In genomic region chr4:55345980-55346850, GRCh38 we compare ENCODE assay signal across 8 cellular contexts. TPM values are rescaled to one million over a fixed set of nuclear protein-coding genes. Genes with fewer than 3 reads are reported as not detected.
DNase-seq lines count a peak whose midpoint lies in the region; ATAC-seq and TF ChIP-seq lines count a peak whose summit lies in the region.

Gene SRD5A3, plus strand, starts transcription at chr4:55346242. Its CDS starts 95 bp downstream, at chr4:55346337.

- H3K27ac ChIP-seq in BLaER1 (peak within 1 kb of the TSS; percentile 90), coronary artery (peak within 1 kb of the TSS; percentile 92 to 98)

- TF ChIP-seq CTCF in coronary artery (IDR thresholded peaks at IDR 0.05): peak; percentile 97

- H3K27me3 ChIP-seq in BLaER1: no peaks in the 10 kb centered on the region

- no peaks in the 10 kb centered on the region for H4K20me1 ChIP-seq in BLaER1

- peak within 1 kb of the TSS; percentile 96 for H3K4me2 ChIP-seq in BLaER1

- 0 out of 2 replicates have a peak, but pooled peaks cover 6% of the 10 kb centered on the region for H3K36me3 ChIP-seq in BLaER1

- DNase-seq in NCI-H510A (lab: John Stamatoyannopoulos, UW) (peak; percentile 84), coronary artery (ENCODE audit: low spot score) (peak; percentile 88), left lobe of liver (ENCODE audit: low spot score) (peak; percentile 91)
- DNase-seq in activated CD4-positive, alpha-beta T cell treated with anti-CD3 and anti-CD28 coated beads for 48 hours: peak; percentile 88
- DNase-seq in stimulated activated CD4-positive, alpha-beta T cell treated with anti-CD3 and anti-CD28 coated beads, Interleukin-2, amount 100 ng/mL, for 48 hours: peak; percentile 89 to 90

- ATAC-seq in GM19035 (IDR thresholded peaks at IDR 0.05; ENCODE audit: unreplicated experiment) (peak; percentile 94), HG03280 (IDR thresholded peaks at IDR 0.05; ENCODE audit: unreplicated experiment) (peak; percentile 93), left lobe of liver (peak; percentile 96)

- H3K4me3 ChIP-seq in BLaER1: peak within 1 kb of the TSS; percentile 79
- H3K4me3 ChIP-seq in coronary artery: peak within 1 kb of the TSS; percentile 88

- peaks cover 20% of the 10 kb centered on the region for H3K4me1 ChIP-seq in BLaER1

- peak within 1 kb of the TSS; percentile 88 for H3K9ac ChIP-seq in BLaER1

- H3K9me3 ChIP-seq in BLaER1: 0 out of 2 replicates have a peak, but pooled peaks cover 6% of the 10 kb centered on the region

RNA-seq across cellular contexts. Expression of gene SRD5A3, which starts in this region (rescaled TPM):
- total RNA-seq in left lobe of liver: 12.1 TPM

Comparison
In these comparisons a context has a peak if more than half of its experiments do, and no peak if none do; other contexts are left out.
1. Peak in every context shown above with its lines: DNase-seq, ATAC-seq, H3K4me3 ChIP-seq and H3K27ac ChIP-seq.